Comparison of ENCODE assay signal across 27 cellular contexts in genomic region chr19:37970699-37971098, GRCh38.
"Had no signal": no experiment of that assay in that cellular context is flagged by ENCODE, and none has a peak within 500 bp of the region (broad histone marks: within the 10 kb centered on the region; RNA-seq: fewer than 3 reads in every experiment).

No MANE protein-coding gene starts in this region.

- DNase-seq: effector CD8-positive, alpha-beta T cell; endodermal cell; foreskin keratinocyte; heart left ventricle; kidney; mesenchymal stem cell; naive thymus-derived CD4-positive, alpha-beta T cell; right cardiac atrium; stimulated activated CD4-positive, alpha-beta T cell treated with anti-CD3 and anti-CD28 coated beads, Interleukin-12 subunit alpha, Interleukin-12 subunit beta, amount 100 ng/mL, for 4 hours; stimulated activated CD4-positive, alpha-beta T cell treated with anti-CD3 and anti-CD28 coated beads, Interleukin-1b, Interleukin-23, amount 100 ng/mL, for 48 hours; stimulated activated CD4-positive, alpha-beta T cell treated with anti-CD3 and anti-CD28 coated beads, Interleukin-4, amount 100 ng/mL, for 1 hour; stimulated activated CD8-positive, alpha-beta memory T cell treated with anti-CD3 and anti-CD28 coated beads, Interleukin-4, amount 100 ng/mL, for 48 hours; stimulated activated naive CD4-positive, alpha-beta T cell treated with Interleukin-2 at 50 U/mL for 16 hours; stomach; thyroid gland; trophoblast cell had no signal

- ATAC-seq: esophagus mucosa; foreskin keratinocyte; gastroesophageal sphincter; heart left ventricle; left lobe of liver; naive thymus-derived CD4-positive, alpha-beta T cell; right cardiac atrium had no signal

- H3K4me1 ChIP-seq: gastroesophageal sphincter, heart left ventricle, parathyroid adenoma, prostate gland had no signal

- H3K4me3 ChIP-seq: dorsolateral prefrontal cortex, gastroesophageal sphincter, heart left ventricle, hepatocyte, neural progenitor cell, prostate gland, smooth muscle cell, stomach, thyroid gland, vagina had no signal

- H3K27ac ChIP-seq: dorsolateral prefrontal cortex, foreskin keratinocyte, gastroesophageal sphincter, heart left ventricle, hepatocyte, neural progenitor cell, parathyroid adenoma, prostate gland, stomach, thyroid gland, vagina had no signal

- H3K9me3 ChIP-seq: prostate gland, thyroid gland had no signal

- FAIRE-seq: colon, kidney had no signal

- H3K27me3 ChIP-seq: dorsolateral prefrontal cortex, foreskin keratinocyte, gastroesophageal sphincter, heart left ventricle, hepatocyte, neural progenitor cell, stomach, thyroid gland, vagina had no signal

- H3K36me3 ChIP-seq: neural progenitor cell, thyroid gland had no signal

- H3K4me2 ChIP-seq: hepatocyte, neural progenitor cell, smooth muscle cell had no signal
